ENCODE assay signal across 2 cellular contexts in the genomic region with DNA sequence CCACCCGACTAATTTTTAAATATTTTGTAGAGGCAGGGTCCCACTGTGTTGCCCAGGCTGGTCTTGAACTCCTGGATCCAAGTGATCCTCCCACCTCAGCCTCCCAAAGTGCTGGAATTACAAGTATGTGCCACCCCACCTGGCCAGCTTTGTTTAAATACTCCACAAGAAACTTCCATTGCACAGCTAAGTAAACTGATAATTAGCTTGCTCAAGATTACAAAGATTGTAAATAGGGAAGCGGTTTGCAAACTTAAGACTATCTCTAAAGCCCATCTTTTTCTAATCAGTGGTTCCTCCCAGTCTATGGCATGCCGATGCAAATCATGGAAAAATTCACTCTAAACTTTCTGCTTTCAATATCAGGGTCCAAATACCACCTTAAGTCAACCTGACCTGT.
A peak's percentile ranks its signal among the peaks of the same experiment; 100 is the strongest.
TF ChIP-seq lines count a peak whose summit lies in the region.

No MANE protein-coding gene starts in this region.

TF ChIP-seq in HEK293, 187 proteins besides CTCF, POLR2A, EP300 and RAD21:
- TF ChIP-seq GLIS1 (tag by site-specific recombination; IDR thresholded peaks at IDR 0.05) = peak; percentile 36
- TF ChIP-seq ZSCAN30 (tag by site-specific recombination; IDR thresholded peaks at IDR 0.05) = no peak
TF ChIP-seq in HEK293: peak in this region for 1.

TF ChIP-seq in K562, 482 proteins besides CTCF, POLR2A, EP300 and RAD21:
- 0 out of 2 replicates have a peak, but pooled peaks have one; percentile 35 for TF ChIP-seq ADNP (tag; IDR thresholded peaks at IDR 0.05)
- TF ChIP-seq ZNF124 (CRISPR knock-in tag; IDR thresholded peaks at IDR 0.05) = no peak
- TF ChIP-seq DPF2 (IDR thresholded peaks at IDR 0.05) = 0 out of 2 replicates have a peak, but pooled peaks have one; percentile 26
- no peak for TF ChIP-seq NCOA4 (IDR thresholded peaks at IDR 0.05; ENCODE audit: partially characterized antibody)
- no peak for TF ChIP-seq CTCFL (IDR thresholded peaks at IDR 0.05; ENCODE audit: borderline replicate concordance, insufficient read depth, low read depth, low read length, poor library complexity, severe bottlenecking)
- no peak for TF ChIP-seq GTF2A2 (tag; IDR thresholded peaks at IDR 0.05)
- no peak for TF ChIP-seq ZNF184 (CRISPR knock-in tag; IDR thresholded peaks at IDR 0.05)
- TF ChIP-seq ZC3H8 (IDR thresholded peaks at IDR 0.05) = no peak
- TF ChIP-seq TAL1 (IDR thresholded peaks at IDR 0.05) = peak; percentile 48; the same call in 1 of the 2 replicates
- TF ChIP-seq SOX6 (IDR thresholded peaks at IDR 0.05) = peak; percentile 52; the same call in 1 of the 2 replicates
- TF ChIP-seq SMARCA4 (IDR thresholded peaks at IDR 0.05) = peak; percentile 44; the same call in 1 of the 2 replicates
- TF ChIP-seq YY1 (IDR thresholded peaks at IDR 0.05; ENCODE audit: borderline replicate concordance in 1 of 3, control insufficient read depth in 1 of 3, extremely low read depth in 1 of 3, insufficient read depth in 3 of 3, insufficient read length in 1 of 3, insufficient replicate concordance in 2 of 3, low read depth in 1 of 3, low read length in 2 of 3) = no peak
- TF ChIP-seq ERF (CRISPR knock-in tag; IDR thresholded peaks at IDR 0.05) = no peak
- TF ChIP-seq CHD4 (IDR thresholded peaks at IDR 0.05; ENCODE audit: insufficient read depth, insufficient replicate concordance, low read depth, low read length, poor library complexity, severe bottlenecking) = no peak
- TF ChIP-seq ZNF3 (CRISPR knock-in tag; IDR thresholded peaks at IDR 0.05) = peak; percentile 86
- TF ChIP-seq GATA2 (CRISPR knock-in tag; IDR thresholded peaks at IDR 0.05) = no peak
- TF ChIP-seq, protein P1, sequence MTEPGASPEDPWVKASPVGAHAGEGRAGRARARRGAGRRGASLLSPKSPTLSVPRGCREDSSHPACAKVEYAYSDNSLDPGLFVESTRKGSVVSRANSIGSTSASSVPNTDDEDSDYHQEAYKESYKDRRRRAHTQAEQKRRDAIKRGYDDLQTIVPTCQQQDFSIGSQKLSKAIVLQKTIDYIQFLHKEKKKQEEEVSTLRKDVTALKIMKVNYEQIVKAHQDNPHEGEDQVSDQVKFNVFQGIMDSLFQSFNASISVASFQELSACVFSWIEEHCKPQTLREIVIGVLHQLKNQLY (CRISPR knock-in tag; conservative IDR thresholded peaks at IDR 0.05) = no peak
- TF ChIP-seq ZNF316 (IDR thresholded peaks at IDR 0.05) = no peak
- no peak for TF ChIP-seq HEY1 (CRISPR knock-in tag; IDR thresholded peaks at IDR 0.05; ENCODE audit: borderline replicate concordance)
- TF ChIP-seq FOXA3 (CRISPR knock-in tag; conservative IDR thresholded peaks at IDR 0.05 in 1 of 2, IDR thresholded peaks at IDR 0.05 in 1 of 2) = peak in 1 of 2 experiments; percentile 89; a peak in 2 of 4 replicates
- TF ChIP-seq TEAD4 (IDR thresholded peaks at IDR 0.05; ENCODE audit: low read length) = peak; percentile 35; the same call in 1 of the 2 replicates
- TF ChIP-seq TEAD4 (CRISPR knock-in tag; IDR thresholded peaks at IDR 0.05; ENCODE audit: borderline replicate concordance) = no peak
- no peak for TF ChIP-seq E2F1 (CRISPR knock-in tag; IDR thresholded peaks at IDR 0.05)
- TF ChIP-seq SMARCE1 (IDR thresholded peaks at IDR 0.05) = peak; percentile 66; the same call in 1 of the 2 replicates
- TF ChIP-seq SPI1 (IDR thresholded peaks at IDR 0.05; ENCODE audit: borderline replicate concordance, low read depth, low read length) = peak; percentile 53; the same call in 1 of the 2 replicates
- no peak for TF ChIP-seq PBX2 (CRISPR knock-in tag; IDR thresholded peaks at IDR 0.05; ENCODE audit: low read depth)
- TF ChIP-seq PBX2 (tag; conservative IDR thresholded peaks at IDR 0.05; ENCODE audit: low read depth) = no peak
- TF ChIP-seq EHMT2 (IDR thresholded peaks at IDR 0.05) = no peak
- no peak for TF ChIP-seq EGR1 (conservative IDR thresholded peaks at IDR 0.05)
- no peak; the same call in 1 of the 2 replicates for TF ChIP-seq FOXM1 (IDR thresholded peaks at IDR 0.05; ENCODE audit: low read depth)
- no peak for TF ChIP-seq FOXM1 (CRISPR knock-in tag; IDR thresholded peaks at IDR 0.05; ENCODE audit: low read depth)
- TF ChIP-seq ZNF263 (CRISPR knock-in tag; IDR thresholded peaks at IDR 0.05; ENCODE audit: borderline replicate concordance) = no peak
- TF ChIP-seq ARID1B (IDR thresholded peaks at IDR 0.05) = peak; percentile 41; the same call in 1 of the 2 replicates
- TF ChIP-seq, protein P2, sequence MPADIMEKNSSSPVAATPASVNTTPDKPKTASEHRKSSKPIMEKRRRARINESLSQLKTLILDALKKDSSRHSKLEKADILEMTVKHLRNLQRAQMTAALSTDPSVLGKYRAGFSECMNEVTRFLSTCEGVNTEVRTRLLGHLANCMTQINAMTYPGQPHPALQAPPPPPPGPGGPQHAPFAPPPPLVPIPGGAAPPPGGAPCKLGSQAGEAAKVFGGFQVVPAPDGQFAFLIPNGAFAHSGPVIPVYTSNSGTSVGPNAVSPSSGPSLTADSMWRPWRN (IDR thresholded peaks at IDR 0.05; ENCODE audit: low read depth) = 0 out of 2 replicates have a peak, but pooled peaks have one; percentile 21
